In genomic region chr18:59139291-59139614, GRCh38 we compare ENCODE assay signal across 8 cellular contexts. TPM values are rescaled to one million over a fixed set of nuclear protein-coding genes. Genes with fewer than 3 reads are reported as not detected.
A peak's percentile ranks its signal among the peaks of the same experiment; 100 is the strongest.
DNase-seq lines count a peak whose midpoint lies in the region; ATAC-seq lines count a peak whose summit lies in the region.

No MANE protein-coding gene starts in this region.

- peak overlapping the region; percentile 79 for H3K27ac ChIP-seq in cingulate gyrus (ENCODE audit: low read depth, low read length)

- ATAC-seq in GM19025 (IDR thresholded peaks at IDR 0.05; ENCODE audit: low read depth, unreplicated experiment), result peak; percentile 60
- peak; percentile 78 for ATAC-seq in HG03280 (IDR thresholded peaks at IDR 0.05; ENCODE audit: unreplicated experiment)
- peak; percentile 86 for ATAC-seq in left lobe of liver

- peak; percentile 93 for DNase-seq in AG08395 (ENCODE audit: low spot score)
- peak; percentile 88 for DNase-seq in NCI-H446 treated with DMSO at 0.1 percent for 48 hours (lab: John Stamatoyannopoulos, UW)
- DNase-seq in activated CD4-positive, alpha-beta T cell treated with anti-CD3 and anti-CD28 coated beads for 24 hours (ENCODE audit: low read depth in 2 of 2), result peak; percentile 88 to 89
- DNase-seq in left lobe of liver (ENCODE audit: low spot score), result peak; percentile 91
- DNase-seq in stimulated activated CD4-positive, alpha-beta T cell treated with anti-CD3 and anti-CD28 coated beads, Interleukin-2, amount 100 ng/mL, for 48 hours, result peak; percentile 91 to 93

RNA-seq across cellular contexts. Expression of gene SEC11C, which starts 0.4 kb away (rescaled TPM):
- 94.7 TPM for total RNA-seq in left lobe of liver

Comparison
In these comparisons a context has a peak if more than half of its experiments do, and no peak if none do; other contexts are left out.
1. Peak in every context shown above with its lines: DNase-seq, ATAC-seq and H3K27ac ChIP-seq.